Comparison of ENCODE assay signal across 20 cellular contexts in genomic region chr1:63923302-63923701, GRCh38.
A peak's percentile ranks its signal among the peaks of the same experiment; 100 is the strongest.
DNase-seq lines count a peak whose midpoint lies in the region; ATAC-seq, FAIRE-seq and TF ChIP-seq lines count a peak whose summit lies in the region.
"Had no signal": no experiment of that assay in that cellular context is flagged by ENCODE, and none has a peak within 500 bp of the region (broad histone marks: within the 10 kb centered on the region; RNA-seq: fewer than 3 reads in every experiment).

No MANE protein-coding gene starts in this region.

- H3K27ac Mint-ChIP-seq in WTC11 (peak overlapping the region; percentile 64), osteocyte (ENCODE audit: unreplicated experiment) (peak overlapping the region; percentile 86)
- H3K27ac Mint-ChIP-seq: CD14-positive monocyte had no signal

- no peaks in the 10 kb centered on the region for H3K9me3 ChIP-seq in A549
- H3K9me3 ChIP-seq in BLaER1 treated with 17β-estradiol and CSF1 and Interleukin-3, amounts not matched to agents 10 nM and 100 nM (replicated peaks in 1 of 11) = peaks cover 0 to 6% (median 0%) of the 10 kb centered on the region in 11 experiments; a peak in 7 of 22 replicates

- TF ChIP-seq EP300 in A549 (IDR thresholded peaks at IDR 0.05) = no peak

- peaks cover 52% of the 10 kb centered on the region for H3K4me1 ChIP-seq in A549
- H3K4me1 ChIP-seq in BLaER1 treated with 17β-estradiol and CSF1 and Interleukin-3, amounts not matched to agents 10 nM and 100 nM = peaks cover 6 to 47% (median 36%) of the 10 kb centered on the region in 10 experiments; a peak in 17 of 20 replicates

- H3K36me3 ChIP-seq in BLaER1 treated with 17β-estradiol and CSF1 and Interleukin-3, amounts not matched to agents 10 nM and 100 nM = no peaks in the 10 kb centered on the region

- H3K4me1 Mint-ChIP-seq in WTC11 = peaks cover 62% of the 10 kb centered on the region
- H3K4me1 Mint-ChIP-seq in osteocyte (ENCODE audit: unreplicated experiment) = peaks cover 58% of the 10 kb centered on the region
- H3K4me1 Mint-ChIP-seq: CD14-positive monocyte had no signal

- ATAC-seq in A549 (no peak), WTC11 (no peak), HG02759 (IDR thresholded peaks at IDR 0.05; ENCODE audit: unreplicated experiment) (no peak)
- ATAC-seq: K562, SK-N-SH treated with all-trans-retinoic acid at 6 μM for 48 hours had no signal

- no peaks in the 10 kb centered on the region for H3K27me3 Mint-ChIP-seq in WTC11 (ENCODE audit: low read depth)
- no peaks in the 10 kb centered on the region for H3K27me3 Mint-ChIP-seq in osteocyte (ENCODE audit: unreplicated experiment)

- no peaks in the 10 kb centered on the region for H3K27me3 ChIP-seq in BLaER1 treated with 17β-estradiol and CSF1 and Interleukin-3, amounts not matched to agents 10 nM and 100 nM

- no peaks in the 10 kb centered on the region for H4K20me1 ChIP-seq in BLaER1 treated with 17β-estradiol and CSF1 and Interleukin-3, amounts not matched to agents 10 nM and 100 nM

- WGBS in A549 (ENCODE audit: missing lambda C conversion rate) = 95% methylated on average over 2 of the region's 2 CpGs

- no peak for DNase-seq in A549 (ENCODE audit: low read depth in 1 of 2, low spot score in 1 of 2)
- DNase-seq in WTC11 (ENCODE audit: low spot score) = no peak
- DNase-seq in osteocyte (ENCODE audit: extremely low spot score, unreplicated experiment) = no peak
- no peak for DNase-seq in T-helper 9 cell
- DNase-seq in activated naive CD4-positive, alpha-beta T cell treated with anti-CD3 and anti-CD28 coated beads, Interleukin-2, amount 50 U/mL, for 16 hours = no peak
- DNase-seq: ACHN, HCEC 1CT, NCI-H1105, NCI-H2081, NCI-H2171 treated with DMSO at 0.1 percent for 48 hours, NCI-H446, NCI-H526 treated with DMSO at 0.1 percent for 48 hours, SIG-M5 had no signal

- POLR2A ChIA-PET in A549 (lab: Yijun Ruan, JAX) (no interaction called here), WTC11 (lab: Charles Lee) (no interaction called here)

- no peak overlapping the region for H3K4me3 ChIP-seq in A549
- H3K4me3 ChIP-seq in BLaER1 treated with 17β-estradiol and CSF1 and Interleukin-3, amounts not matched to agents 10 nM and 100 nM = no peak overlapping the region
- H3K4me3 ChIP-seq: K562 had no signal

- no peak for TF ChIP-seq CTCF in A549 (IDR thresholded peaks at IDR 0.05)
- TF ChIP-seq CTCF in WTC11 (IDR thresholded peaks at IDR 0.05) = no peak
- TF ChIP-seq CTCF in osteocyte (IDR thresholded peaks at IDR 0.05) = no peak

- H3K36me3 Mint-ChIP-seq in WTC11 (peaks cover 4% of the 10 kb centered on the region), osteocyte (ENCODE audit: unreplicated experiment) (no peaks in the 10 kb centered on the region)
- H3K36me3 Mint-ChIP-seq: CD14-positive monocyte had no signal

- no peak overlapping the region for H3K4me2 ChIP-seq in A549
- peak overlapping the region in 10 of 11 experiments; percentile 25 to 83 (median 59); a peak in 16 of 22 replicates for H3K4me2 ChIP-seq in BLaER1 treated with 17β-estradiol and CSF1 and Interleukin-3, amounts not matched to agents 10 nM and 100 nM

- H3K9me3 Mint-ChIP-seq in WTC11 (no peaks in the 10 kb centered on the region), osteocyte (ENCODE audit: unreplicated experiment) (no peaks in the 10 kb centered on the region)

- CTCF ChIA-PET in A549 (lab: Yijun Ruan, JAX) (interaction anchor here (0.8 to 2.7 kb wide), 4 partner anchors 9 to 249 kb away, joined by 3 to 9 read pairs (median 4); no protein-coding TSS in a partner anchor), WTC11 (lab: Charles Lee) (interaction anchor here (1.2 to 6.4 kb wide), 3 partner anchors 20 to 232 kb away, joined by 6 to 67 read pairs (median 8); no protein-coding TSS in a partner anchor)

- H3K4me3 Mint-ChIP-seq in WTC11 = no peak overlapping the region
- H3K4me3 Mint-ChIP-seq in osteocyte (ENCODE audit: unreplicated experiment) = no peak overlapping the region
- H3K4me3 Mint-ChIP-seq: CD14-positive monocyte had no signal

- peak overlapping the region in 1 of 11 experiments; percentile 24; a peak in 1 of 22 replicates for H3K9ac ChIP-seq in BLaER1 treated with 17β-estradiol and CSF1 and Interleukin-3, amounts not matched to agents 10 nM and 100 nM

- no peak for TF ChIP-seq POLR2A in A549 (IDR thresholded peaks at IDR 0.05; ENCODE audit: low read length)

- peak overlapping the region; percentile 34 to 89; a peak in 4 of 6 replicates for H3K27ac ChIP-seq in A549
- H3K27ac ChIP-seq in BLaER1 treated with 17β-estradiol and CSF1 and Interleukin-3, amounts not matched to agents 10 nM and 100 nM = peak overlapping the region in 5 of 11 experiments; percentile 35 to 67 (median 48); a peak in 7 of 22 replicates

- FAIRE-seq in A549 (lab: Jason Lieb, UNC) = no peak
- FAIRE-seq: G401.6, K562, RCC 7860 had no signal

- TF ChIP-seq RAD21 in A549 (conservative IDR thresholded peaks at IDR 0.05 in 1 of 2, IDR thresholded peaks at IDR 0.05 in 1 of 2) = no peak

TF ChIP-seq in A549, 52 proteins besides CTCF, POLR2A, EP300 and RAD21 (continues in another document):
- TF ChIP-seq CEBPB (IDR thresholded peaks at IDR 0.05) (no peak), JUN (IDR thresholded peaks at IDR 0.05) (no peak), NPAS2 (CRISPR knock-in tag; IDR thresholded peaks at IDR 0.05; ENCODE audit: borderline replicate concordance) (no peak), REST (IDR thresholded peaks at IDR 0.05) (no peak), JUNB (IDR thresholded peaks at IDR 0.05) (no peak), GATA3 (IDR thresholded peaks at IDR 0.05; ENCODE audit: borderline replicate concordance) (no peak), ZSCAN20 (CRISPR knock-in tag; IDR thresholded peaks at IDR 0.05) (no peak), CHD2 (IDR thresholded peaks at IDR 0.05; ENCODE audit: low read length, partially characterized antibody) (no peak)

TF ChIP-seq in WTC11, 78 proteins besides CTCF, POLR2A, EP300 and RAD21:
- TF ChIP-seq FOXJ3 (CRISPR knock-in tag; IDR thresholded peaks at IDR 0.05; ENCODE audit: borderline replicate concordance) (no peak), CBFB (CRISPR knock-in tag; IDR thresholded peaks at IDR 0.05; ENCODE audit: low read depth) (no peak), TEAD1 (CRISPR knock-in tag; IDR thresholded peaks at IDR 0.05) (no peak), CREM (CRISPR knock-in tag; IDR thresholded peaks at IDR 0.05) (no peak), FOXP1 (CRISPR knock-in tag; IDR thresholded peaks at IDR 0.05; ENCODE audit: borderline replicate concordance) (no peak), ZNF232 (CRISPR knock-in tag; IDR thresholded peaks at IDR 0.05) (no peak), KAT7 (CRISPR knock-in tag; IDR thresholded peaks at IDR 0.05; ENCODE audit: borderline replicate concordance) (no peak), ESRRA (CRISPR knock-in tag; IDR thresholded peaks at IDR 0.05; ENCODE audit: borderline replicate concordance) (no peak), TCF7 (CRISPR knock-in tag; IDR thresholded peaks at IDR 0.05; ENCODE audit: low read depth) (no peak), E2F4 (CRISPR knock-in tag; IDR thresholded peaks at IDR 0.05; ENCODE audit: borderline replicate concordance, low read depth) (no peak), MXD4 (CRISPR knock-in tag; IDR thresholded peaks at IDR 0.05; ENCODE audit: borderline replicate concordance) (no peak), HMGXB4 (CRISPR knock-in tag; IDR thresholded peaks at IDR 0.05) (no peak), GRHL2 (CRISPR knock-in tag; IDR thresholded peaks at IDR 0.05; ENCODE audit: insufficient replicate concordance, severe bottlenecking) (no peak), MYBL2 (CRISPR knock-in tag; IDR thresholded peaks at IDR 0.05) (no peak), JAZF1 (CRISPR knock-in tag; IDR thresholded peaks at IDR 0.05) (no peak), NFE2L1 (CRISPR knock-in tag; IDR thresholded peaks at IDR 0.05) (no peak)
- TF ChIP-seq, protein P1, sequence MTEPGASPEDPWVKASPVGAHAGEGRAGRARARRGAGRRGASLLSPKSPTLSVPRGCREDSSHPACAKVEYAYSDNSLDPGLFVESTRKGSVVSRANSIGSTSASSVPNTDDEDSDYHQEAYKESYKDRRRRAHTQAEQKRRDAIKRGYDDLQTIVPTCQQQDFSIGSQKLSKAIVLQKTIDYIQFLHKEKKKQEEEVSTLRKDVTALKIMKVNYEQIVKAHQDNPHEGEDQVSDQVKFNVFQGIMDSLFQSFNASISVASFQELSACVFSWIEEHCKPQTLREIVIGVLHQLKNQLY (CRISPR knock-in tag; IDR thresholded peaks at IDR 0.05) = no peak
- TF ChIP-seq, protein P2, sequence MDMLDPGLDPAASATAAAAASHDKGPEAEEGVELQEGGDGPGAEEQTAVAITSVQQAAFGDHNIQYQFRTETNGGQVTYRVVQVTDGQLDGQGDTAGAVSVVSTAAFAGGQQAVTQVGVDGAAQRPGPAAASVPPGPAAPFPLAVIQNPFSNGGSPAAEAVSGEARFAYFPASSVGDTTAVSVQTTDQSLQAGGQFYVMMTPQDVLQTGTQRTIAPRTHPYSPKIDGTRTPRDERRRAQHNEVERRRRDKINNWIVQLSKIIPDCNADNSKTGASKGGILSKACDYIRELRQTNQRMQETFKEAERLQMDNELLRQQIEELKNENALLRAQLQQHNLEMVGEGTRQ (CRISPR knock-in tag; IDR thresholded peaks at IDR 0.05) = no peak
